Comparison of ENCODE assay signal across 1 cellular context in the genomic region with DNA sequence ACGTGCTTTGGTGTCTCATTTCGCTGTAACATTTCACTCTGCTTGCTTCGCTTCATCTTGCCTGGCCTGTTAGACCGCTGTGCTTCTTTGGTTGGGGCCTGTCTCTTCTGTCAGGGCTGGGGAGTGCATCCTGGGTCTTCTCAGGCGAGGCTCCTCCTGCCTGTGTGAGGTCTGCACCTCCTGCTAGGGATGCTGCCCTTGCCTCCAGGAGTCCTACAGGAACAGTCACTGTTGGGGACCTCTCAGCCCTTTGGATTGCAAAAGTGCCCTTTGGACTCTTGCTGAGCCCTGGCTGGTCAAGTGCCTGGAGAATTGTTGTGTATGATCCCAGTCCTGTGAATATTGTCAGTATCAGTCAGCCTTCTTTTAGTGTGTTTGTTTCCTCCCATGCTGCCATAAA.
A peak's percentile ranks its signal among the peaks of the same experiment; 100 is the strongest.
TF ChIP-seq lines count a peak whose summit lies in the region.

No MANE protein-coding gene starts in this region.

TF ChIP-seq in WTC11, 78 proteins besides CTCF, POLR2A, EP300 and RAD21 (continued from another document and continues in another):
- TF ChIP-seq, protein P1, sequence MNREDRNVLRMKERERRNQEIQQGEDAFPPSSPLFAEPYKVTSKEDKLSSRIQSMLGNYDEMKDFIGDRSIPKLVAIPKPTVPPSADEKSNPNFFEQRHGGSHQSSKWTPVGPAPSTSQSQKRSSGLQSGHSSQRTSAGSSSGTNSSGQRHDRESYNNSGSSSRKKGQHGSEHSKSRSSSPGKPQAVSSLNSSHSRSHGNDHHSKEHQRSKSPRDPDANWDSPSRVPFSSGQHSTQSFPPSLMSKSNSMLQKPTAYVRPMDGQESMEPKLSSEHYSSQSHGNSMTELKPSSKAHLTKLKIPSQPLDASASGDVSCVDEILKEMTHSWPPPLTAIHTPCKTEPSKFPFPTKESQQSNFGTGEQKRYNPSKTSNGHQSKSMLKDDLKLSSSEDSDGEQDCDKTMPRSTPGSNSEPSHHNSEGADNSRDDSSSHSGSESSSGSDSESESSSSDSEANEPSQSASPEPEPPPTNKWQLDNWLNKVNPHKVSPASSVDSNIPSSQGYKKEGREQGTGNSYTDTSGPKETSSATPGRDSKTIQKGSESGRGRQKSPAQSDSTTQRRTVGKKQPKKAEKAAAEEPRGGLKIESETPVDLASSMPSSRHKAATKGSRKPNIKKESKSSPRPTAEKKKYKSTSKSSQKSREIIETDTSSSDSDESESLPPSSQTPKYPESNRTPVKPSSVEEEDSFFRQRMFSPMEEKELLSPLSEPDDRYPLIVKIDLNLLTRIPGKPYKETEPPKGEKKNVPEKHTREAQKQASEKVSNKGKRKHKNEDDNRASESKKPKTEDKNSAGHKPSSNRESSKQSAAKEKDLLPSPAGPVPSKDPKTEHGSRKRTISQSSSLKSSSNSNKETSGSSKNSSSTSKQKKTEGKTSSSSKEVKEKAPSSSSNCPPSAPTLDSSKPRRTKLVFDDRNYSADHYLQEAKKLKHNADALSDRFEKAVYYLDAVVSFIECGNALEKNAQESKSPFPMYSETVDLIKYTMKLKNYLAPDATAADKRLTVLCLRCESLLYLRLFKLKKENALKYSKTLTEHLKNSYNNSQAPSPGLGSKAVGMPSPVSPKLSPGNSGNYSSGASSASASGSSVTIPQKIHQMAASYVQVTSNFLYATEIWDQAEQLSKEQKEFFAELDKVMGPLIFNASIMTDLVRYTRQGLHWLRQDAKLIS (CRISPR knock-in tag; IDR thresholded peaks at IDR 0.05; ENCODE audit: borderline replicate concordance): no peak
- TF ChIP-seq SP1 (CRISPR knock-in tag; conservative IDR thresholded peaks at IDR 0.05): peak; percentile 58
- peak; percentile 90 for TF ChIP-seq ETV6 (CRISPR knock-in tag; IDR thresholded peaks at IDR 0.05)
- no peak for TF ChIP-seq TCF7 (CRISPR knock-in tag; IDR thresholded peaks at IDR 0.05; ENCODE audit: low read depth)
- no peak for TF ChIP-seq NR1H2 (CRISPR knock-in tag; IDR thresholded peaks at IDR 0.05)
- TF ChIP-seq, protein P2, sequence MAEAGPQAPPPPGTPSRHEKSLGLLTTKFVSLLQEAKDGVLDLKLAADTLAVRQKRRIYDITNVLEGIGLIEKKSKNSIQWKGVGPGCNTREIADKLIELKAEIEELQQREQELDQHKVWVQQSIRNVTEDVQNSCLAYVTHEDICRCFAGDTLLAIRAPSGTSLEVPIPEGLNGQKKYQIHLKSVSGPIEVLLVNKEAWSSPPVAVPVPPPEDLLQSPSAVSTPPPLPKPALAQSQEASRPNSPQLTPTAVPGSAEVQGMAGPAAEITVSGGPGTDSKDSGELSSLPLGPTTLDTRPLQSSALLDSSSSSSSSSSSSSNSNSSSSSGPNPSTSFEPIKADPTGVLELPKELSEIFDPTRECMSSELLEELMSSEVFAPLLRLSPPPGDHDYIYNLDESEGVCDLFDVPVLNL (CRISPR knock-in tag; IDR thresholded peaks at IDR 0.05; ENCODE audit: borderline replicate concordance, low read depth): no peak
- no peak for TF ChIP-seq AR (CRISPR knock-in tag; IDR thresholded peaks at IDR 0.05)
- no peak for TF ChIP-seq NR2C2 (CRISPR knock-in tag; IDR thresholded peaks at IDR 0.05)
- TF ChIP-seq GTF2I (CRISPR knock-in tag; conservative IDR thresholded peaks at IDR 0.05): no peak
- TF ChIP-seq ELF4 (CRISPR knock-in tag; IDR thresholded peaks at IDR 0.05; ENCODE audit: low read depth): no peak
- no peak for TF ChIP-seq CBFB (CRISPR knock-in tag; IDR thresholded peaks at IDR 0.05; ENCODE audit: low read depth)
- TF ChIP-seq ZNF671 (CRISPR knock-in tag; IDR thresholded peaks at IDR 0.05): no peak
- TF ChIP-seq TEAD1 (CRISPR knock-in tag; IDR thresholded peaks at IDR 0.05): peak; percentile 92; the same call in 1 of the 2 replicates
- TF ChIP-seq ZMAT4 (CRISPR knock-in tag; IDR thresholded peaks at IDR 0.05): no peak
- TF ChIP-seq SMAD4 (CRISPR knock-in tag; IDR thresholded peaks at IDR 0.05): no peak
- TF ChIP-seq, protein P3, sequence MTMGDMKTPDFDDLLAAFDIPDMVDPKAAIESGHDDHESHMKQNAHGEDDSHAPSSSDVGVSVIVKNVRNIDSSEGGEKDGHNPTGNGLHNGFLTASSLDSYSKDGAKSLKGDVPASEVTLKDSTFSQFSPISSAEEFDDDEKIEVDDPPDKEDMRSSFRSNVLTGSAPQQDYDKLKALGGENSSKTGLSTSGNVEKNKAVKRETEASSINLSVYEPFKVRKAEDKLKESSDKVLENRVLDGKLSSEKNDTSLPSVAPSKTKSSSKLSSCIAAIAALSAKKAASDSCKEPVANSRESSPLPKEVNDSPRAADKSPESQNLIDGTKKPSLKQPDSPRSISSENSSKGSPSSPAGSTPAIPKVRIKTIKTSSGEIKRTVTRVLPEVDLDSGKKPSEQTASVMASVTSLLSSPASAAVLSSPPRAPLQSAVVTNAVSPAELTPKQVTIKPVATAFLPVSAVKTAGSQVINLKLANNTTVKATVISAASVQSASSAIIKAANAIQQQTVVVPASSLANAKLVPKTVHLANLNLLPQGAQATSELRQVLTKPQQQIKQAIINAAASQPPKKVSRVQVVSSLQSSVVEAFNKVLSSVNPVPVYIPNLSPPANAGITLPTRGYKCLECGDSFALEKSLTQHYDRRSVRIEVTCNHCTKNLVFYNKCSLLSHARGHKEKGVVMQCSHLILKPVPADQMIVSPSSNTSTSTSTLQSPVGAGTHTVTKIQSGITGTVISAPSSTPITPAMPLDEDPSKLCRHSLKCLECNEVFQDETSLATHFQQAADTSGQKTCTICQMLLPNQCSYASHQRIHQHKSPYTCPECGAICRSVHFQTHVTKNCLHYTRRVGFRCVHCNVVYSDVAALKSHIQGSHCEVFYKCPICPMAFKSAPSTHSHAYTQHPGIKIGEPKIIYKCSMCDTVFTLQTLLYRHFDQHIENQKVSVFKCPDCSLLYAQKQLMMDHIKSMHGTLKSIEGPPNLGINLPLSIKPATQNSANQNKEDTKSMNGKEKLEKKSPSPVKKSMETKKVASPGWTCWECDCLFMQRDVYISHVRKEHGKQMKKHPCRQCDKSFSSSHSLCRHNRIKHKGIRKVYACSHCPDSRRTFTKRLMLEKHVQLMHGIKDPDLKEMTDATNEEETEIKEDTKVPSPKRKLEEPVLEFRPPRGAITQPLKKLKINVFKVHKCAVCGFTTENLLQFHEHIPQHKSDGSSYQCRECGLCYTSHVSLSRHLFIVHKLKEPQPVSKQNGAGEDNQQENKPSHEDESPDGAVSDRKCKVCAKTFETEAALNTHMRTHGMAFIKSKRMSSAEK (CRISPR knock-in tag; IDR thresholded peaks at IDR 0.05; ENCODE audit: borderline replicate concordance): no peak
- no peak for TF ChIP-seq ESRRA (CRISPR knock-in tag; IDR thresholded peaks at IDR 0.05; ENCODE audit: borderline replicate concordance)
- peak; percentile 30; the same call in 1 of the 2 replicates for TF ChIP-seq ERG (CRISPR knock-in tag; IDR thresholded peaks at IDR 0.05)
- TF ChIP-seq, protein P4, sequence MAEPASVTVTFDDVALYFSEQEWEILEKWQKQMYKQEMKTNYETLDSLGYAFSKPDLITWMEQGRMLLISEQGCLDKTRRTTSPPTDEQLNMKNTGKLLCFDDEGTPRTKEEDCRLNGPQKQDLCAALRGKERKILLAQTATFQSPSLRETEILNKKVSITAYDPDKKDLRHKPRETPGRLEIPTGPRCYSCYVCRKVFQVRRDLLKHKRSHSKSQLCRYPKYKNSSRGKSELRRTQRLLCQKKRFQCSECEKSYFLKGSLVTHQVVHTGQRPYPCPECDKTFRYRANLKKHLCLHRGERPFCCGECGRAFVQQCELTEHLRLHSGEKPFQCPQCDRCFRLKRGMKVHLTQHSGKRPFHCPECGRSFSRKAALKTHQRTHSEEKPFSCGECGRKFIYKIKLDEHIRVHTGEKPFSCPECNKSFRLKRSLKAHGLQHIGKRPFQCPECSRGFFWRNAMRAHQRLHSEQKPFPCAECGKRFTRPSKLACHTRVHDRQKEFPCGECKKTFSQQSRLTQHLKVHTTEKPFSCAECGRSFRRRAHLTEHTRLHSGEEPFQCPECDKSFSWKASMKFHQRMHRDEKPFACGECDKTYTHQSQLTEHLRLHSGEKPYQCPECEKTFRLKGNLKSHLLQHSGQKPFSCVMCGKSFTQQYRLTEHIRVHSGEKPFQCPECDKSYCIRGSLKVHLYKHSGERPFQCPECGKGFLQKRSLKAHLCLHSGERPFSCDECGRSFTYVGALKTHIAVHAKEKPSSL (CRISPR knock-in tag; conservative IDR thresholded peaks at IDR 0.05): no peak
- no peak for TF ChIP-seq MYBL2 (CRISPR knock-in tag; IDR thresholded peaks at IDR 0.05)
- no peak for TF ChIP-seq ZNF263 (CRISPR knock-in tag; IDR thresholded peaks at IDR 0.05; ENCODE audit: low read depth)
- TF ChIP-seq ZNF138 (CRISPR knock-in tag; conservative IDR thresholded peaks at IDR 0.05): 0 out of 2 replicates have a peak, but pooled peaks have one; percentile 24
- no peak for TF ChIP-seq IRF2 (CRISPR knock-in tag; IDR thresholded peaks at IDR 0.05; ENCODE audit: borderline replicate concordance, low read depth)
- TF ChIP-seq RELA (CRISPR knock-in tag; IDR thresholded peaks at IDR 0.05; ENCODE audit: borderline replicate concordance): no peak
- TF ChIP-seq MLX (CRISPR knock-in tag; IDR thresholded peaks at IDR 0.05): no peak
- TF ChIP-seq, protein P5, sequence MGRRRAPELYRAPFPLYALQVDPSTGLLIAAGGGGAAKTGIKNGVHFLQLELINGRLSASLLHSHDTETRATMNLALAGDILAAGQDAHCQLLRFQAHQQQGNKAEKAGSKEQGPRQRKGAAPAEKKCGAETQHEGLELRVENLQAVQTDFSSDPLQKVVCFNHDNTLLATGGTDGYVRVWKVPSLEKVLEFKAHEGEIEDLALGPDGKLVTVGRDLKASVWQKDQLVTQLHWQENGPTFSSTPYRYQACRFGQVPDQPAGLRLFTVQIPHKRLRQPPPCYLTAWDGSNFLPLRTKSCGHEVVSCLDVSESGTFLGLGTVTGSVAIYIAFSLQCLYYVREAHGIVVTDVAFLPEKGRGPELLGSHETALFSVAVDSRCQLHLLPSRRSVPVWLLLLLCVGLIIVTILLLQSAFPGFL (CRISPR knock-in tag; IDR thresholded peaks at IDR 0.05; ENCODE audit: borderline replicate concordance): no peak
- no peak for TF ChIP-seq ZNF121 (CRISPR knock-in tag; IDR thresholded peaks at IDR 0.05)
- no peak for TF ChIP-seq NFATC4 (CRISPR knock-in tag; IDR thresholded peaks at IDR 0.05)
- no peak for TF ChIP-seq ZNF317 (CRISPR knock-in tag; IDR thresholded peaks at IDR 0.05; ENCODE audit: borderline replicate concordance, low read depth)
- TF ChIP-seq GRHL2 (CRISPR knock-in tag; IDR thresholded peaks at IDR 0.05; ENCODE audit: insufficient replicate concordance, severe bottlenecking): no peak
